Comparison of ENCODE assay signal across 8 cellular contexts in the genomic region with DNA sequence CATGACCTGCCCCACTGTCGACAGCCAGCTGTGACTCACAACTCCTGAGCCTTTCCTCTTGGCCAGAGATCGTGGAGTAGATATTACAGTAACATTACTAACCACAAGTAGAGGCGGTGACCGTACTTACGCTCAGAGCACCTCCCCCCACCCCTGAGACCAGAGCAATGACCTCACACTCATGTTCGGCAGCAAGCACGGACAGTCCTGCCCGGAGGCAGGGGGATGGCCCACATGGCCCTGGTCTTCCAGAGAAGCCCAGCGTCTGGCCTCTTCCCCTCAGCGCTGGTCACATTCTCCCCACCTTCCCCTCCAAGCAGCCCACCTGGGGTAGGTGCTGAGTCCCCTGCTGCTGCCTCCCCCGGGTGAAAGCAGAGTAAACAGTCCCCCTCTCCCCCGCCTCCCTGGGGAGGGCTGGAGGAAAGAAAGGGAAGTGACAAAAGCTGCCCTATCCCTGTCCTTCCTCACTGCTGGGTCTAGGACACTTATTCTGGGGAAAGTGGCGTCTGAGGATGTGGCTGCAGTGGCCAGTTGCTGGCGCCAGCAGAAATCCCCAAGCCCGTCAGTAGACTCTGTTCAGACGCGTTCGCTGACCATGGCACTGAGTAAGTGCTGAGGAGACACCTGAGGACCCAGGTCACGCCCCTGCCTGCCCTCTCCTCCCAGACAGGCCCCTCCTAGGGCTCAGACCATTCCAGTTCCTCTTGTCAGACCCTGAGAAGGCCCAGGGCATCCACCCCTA.
DNase-seq lines count a peak whose midpoint lies in the region; FAIRE-seq and TF ChIP-seq lines count a peak whose summit lies in the region.

No MANE protein-coding gene starts in this region.

- no peak overlapping the region for H3K27ac Mint-ChIP-seq in CD8-positive, alpha-beta memory T cell

- no peak overlapping the region for H3K4me3 ChIP-seq in CD8-positive, alpha-beta memory T cell (ENCODE audit: low read length)

- peaks cover 3 to 22% of the 10 kb centered on the region in 2 donors for H3K27me3 Mint-ChIP-seq in CD8-positive, alpha-beta memory T cell

- CTCF ChIA-PET in CD8-positive, alpha-beta memory T cell (lab: Charles Lee) = no interaction called here

- H3K27me3 ChIP-seq in CD8-positive, alpha-beta memory T cell (ENCODE audit: insufficient read depth, low read length, poor library complexity, severe bottlenecking) = no peaks in the 10 kb centered on the region

- no peaks in the 10 kb centered on the region for H3K36me3 ChIP-seq in CD8-positive, alpha-beta memory T cell (ENCODE audit: insufficient read depth, low read length)

- POLR2A ChIA-PET in CD8-positive, alpha-beta memory T cell (lab: Charles Lee) = no interaction called here

- H3K36me3 Mint-ChIP-seq in CD8-positive, alpha-beta memory T cell = no peaks in the 10 kb centered on the region

- peaks cover 0 to 5% (median 0%) of the 10 kb centered on the region in 3 donors for H3K4me1 Mint-ChIP-seq in CD8-positive, alpha-beta memory T cell

- H3K27ac ChIP-seq in CD8-positive, alpha-beta memory T cell (ENCODE audit: low read depth, low read length) = peak overlapping the region; percentile 85

- FAIRE-seq in H54 (lab: Jason Lieb, UNC) = peak; percentile 86

- no peak overlapping the region for H3K4me3 Mint-ChIP-seq in CD8-positive, alpha-beta memory T cell

- H3K4me1 ChIP-seq in CD8-positive, alpha-beta memory T cell (ENCODE audit: insufficient read depth, low read length) = no peaks in the 10 kb centered on the region

- TF ChIP-seq POLR2A in H54 (IDR thresholded peaks at IDR 0.05; ENCODE audit: low read depth, low read length) = no peak

- peaks cover 0 to 3% (median 0%) of the 10 kb centered on the region in 5 donors for H3K9me3 Mint-ChIP-seq in CD8-positive, alpha-beta memory T cell

- DNase-seq in CD8-positive, alpha-beta memory T cell = no peak
- DNase-seq in H54 (ENCODE audit: insufficient read length, low spot score) (peak; percentile 96), RPMI8226 (peak; percentile 92), fibroblast of peridontal ligament (ENCODE audit: extremely low read depth) (peak; percentile 99), pons (ENCODE audit: low spot score) (peak; percentile 65), OCI-M2 (lab: John Stamatoyannopoulos, UW; ENCODE audit: unreplicated experiment) (no peak), DMS153 (lab: John Stamatoyannopoulos, UW) (no peak)
- DNase-seq in central memory CD4-positive, alpha-beta T cell = no peak

- H3K9me3 ChIP-seq in CD8-positive, alpha-beta memory T cell (ENCODE audit: low read length) = no peaks in the 10 kb centered on the region

Comparison
In these comparisons a context has a peak if more than half of its experiments do, and no peak if none do; other contexts are left out.
1. DNase-seq: peak in H54 (single experiment), RPMI8226 (single experiment), fibroblast of peridontal ligament (single experiment) and pons (single experiment); none in CD8-positive, alpha-beta memory T cell (0 of 5), OCI-M2 (single experiment), central memory CD4-positive, alpha-beta T cell (single experiment) and DMS153 (single experiment).